ENCODE assay signal across 34 cellular contexts in genomic region chr10:49357895-49358294, GRCh38. TPM values are rescaled to one million over a fixed set of nuclear protein-coding genes. Genes with fewer than 3 reads are reported as not detected.
"Had no signal": no experiment of that assay in that cellular context is flagged by ENCODE, and none has a peak within 500 bp of the region (broad histone marks: within the 10 kb centered on the region; RNA-seq: fewer than 3 reads in every experiment).

No MANE protein-coding gene starts in this region.

- H3K36me3 ChIP-seq: left ventricle myocardium inferior, neural progenitor cell, ovary, right atrium auricular region, right lobe of liver, tibial nerve, upper lobe of left lung, vagina had no signal

- H2AFZ ChIP-seq: neural progenitor cell had no signal

- DNase-seq: islet precursor cell; left ventricle myocardium inferior; mesendoderm; naive B cell; natural killer cell; nephron progenitor cell; ovary; right lobe of liver; stimulated activated CD4-positive, alpha-beta T cell treated with anti-CD3 and anti-CD28 coated beads, Interleukin-1b, Interleukin-23, amount 100 ng/mL, for 48 hours; stimulated activated CD4-positive, alpha-beta T cell treated with anti-CD3 and anti-CD28 coated beads, Interleukin-2, amount 100 ng/mL, for 48 hours; stimulated activated CD4-positive, alpha-beta T cell treated with anti-CD3 and anti-CD28 coated beads, Interleukin-4, amount 100 ng/mL, for 4 hours; stimulated activated CD8-positive, alpha-beta memory T cell treated with anti-CD3 and anti-CD28 coated beads, Interleukin-4, amount 100 ng/mL, for 48 hours; stimulated activated naive CD4-positive, alpha-beta T cell treated with Interleukin-2 at 50 U/mL for 16 hours; stimulated activated naive CD8-positive, alpha-beta T cell treated with anti-CD3 and anti-CD28 coated beads, Interleukin-15, amount 100 ng/mL, for 72 hours; substantia nigra; upper lobe of left lung had no signal

- H3K4me2 ChIP-seq: neural progenitor cell, smooth muscle cell had no signal

- H3K27me3 ChIP-seq: neural progenitor cell, ovary, right atrium auricular region, right lobe of liver, tibial nerve, upper lobe of left lung, vagina had no signal

- ATAC-seq: natural killer cell; right lobe of liver; stimulated activated memory B cell treated with anti-CD40 and anti-IgM and Interleukin-4, amounts not matched to agents 10 μg/mL and 1 μg/mL and 100 μg/mL, for 72 hours; stimulated activated naive CD8-positive, alpha-beta T cell treated with anti-CD3 and anti-CD28 coated beads, Interleukin-15, amount 100 ng/mL, for 72 hours had no signal

- H3K9me3 ChIP-seq: ovary, right lobe of liver, upper lobe of left lung, vagina had no signal

- H3K27ac ChIP-seq: left ventricle myocardium inferior, neural progenitor cell, ovary, right atrium auricular region, right lobe of liver, tibial nerve, upper lobe of left lung, vagina had no signal

- H3K4me3 ChIP-seq: left ventricle myocardium inferior, lung, neural progenitor cell, ovary, right atrium auricular region, right lobe of liver, smooth muscle cell, tibial nerve, upper lobe of left lung, vagina had no signal

- H3K9ac ChIP-seq: neural progenitor cell had no signal

- H3K4me1 ChIP-seq: neural progenitor cell, right lobe of liver, tibial nerve, vagina had no signal

RNA-seq across cellular contexts. Expression of gene DRGX, which starts 38.0 kb away (rescaled TPM):
- total RNA-seq: kidney epithelial cell, left ventricle myocardium inferior, lower leg skin, lung, mesothelial cell of epicardium, mononuclear cell, natural killer cell, omental fat pad, ovary, progenitor cell of endocrine pancreas, pulmonary artery endothelial cell, renal cortical epithelial cell, right atrium auricular region, right lobe of liver, skeletal muscle tissue, smooth muscle cell, temporal lobe, tibial nerve, vagina had no signal
- polyA plus RNA-seq: ovary, smooth muscle cell had no signal

RNA-seq across cellular contexts. Expression of gene C10orf71, which starts 58.9 kb away (rescaled TPM):
- total RNA-seq: kidney epithelial cell, lower leg skin, lung, mesothelial cell of epicardium, mononuclear cell, natural killer cell, omental fat pad, progenitor cell of endocrine pancreas, pulmonary artery endothelial cell, renal cortical epithelial cell, smooth muscle cell, temporal lobe, upper lobe of left lung, vagina had no signal
- polyA plus RNA-seq: lung, smooth muscle cell, urinary bladder had no signal
